20 cellular contexts compared by ENCODE assay signal in the genomic region with DNA sequence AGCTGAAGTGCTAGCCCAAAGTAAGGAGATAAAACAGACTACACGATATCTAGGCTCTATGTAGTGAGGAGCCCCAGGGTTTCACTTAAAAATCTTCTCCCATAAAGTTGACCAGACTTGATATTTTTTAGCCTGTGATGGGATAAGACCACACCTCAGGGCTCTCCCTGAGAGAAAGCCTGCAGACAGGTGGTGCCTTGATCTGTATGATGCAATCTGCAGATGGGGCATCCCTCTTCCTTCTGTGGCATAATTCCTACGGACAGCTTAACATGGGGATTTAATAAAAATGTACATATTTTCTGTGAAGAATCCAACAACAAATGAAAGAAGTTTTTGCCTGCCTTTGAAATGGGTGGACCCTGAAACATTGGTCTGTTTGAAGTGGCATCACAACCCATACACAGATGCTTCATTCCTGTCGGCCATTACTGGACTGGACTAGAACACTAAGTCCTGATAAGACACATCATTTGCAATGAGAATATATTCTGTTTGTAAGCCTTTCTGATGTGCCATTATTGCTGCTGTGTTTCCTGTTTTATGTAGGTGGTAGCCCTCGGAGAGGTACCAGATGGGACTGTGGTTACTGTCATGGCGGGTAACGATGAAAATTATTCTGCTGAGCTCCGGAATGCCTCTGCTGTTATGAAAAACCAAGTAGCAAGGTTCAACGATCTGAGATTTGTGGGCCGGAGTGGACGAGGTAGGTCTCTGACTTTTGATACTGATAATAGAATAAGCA. TPM values are rescaled to one million over a fixed set of nuclear protein-coding genes. Genes with fewer than 3 reads are reported as not detected.
A peak's percentile ranks its signal among the peaks of the same experiment; 100 is the strongest.
DNase-seq lines count a peak whose midpoint lies in the region; ATAC-seq and TF ChIP-seq lines count a peak whose summit lies in the region.
"Had no signal": no experiment of that assay in that cellular context is flagged by ENCODE, and none has a peak within 500 bp of the region (broad histone marks: within the 10 kb centered on the region; RNA-seq: fewer than 3 reads in every experiment).

No MANE protein-coding gene starts in this region.

- TF ChIP-seq CTCF in osteoblast (IDR thresholded peaks at IDR 0.05; ENCODE audit: extremely low read depth, low read depth, low read length): no peak

- H3K9me3 Mint-ChIP-seq in activated CD4-positive, alpha-beta T cell treated with anti-CD3 and anti-CD28 coated beads for 36 hours (ENCODE audit: low read depth): no peaks in the 10 kb centered on the region
- H3K9me3 Mint-ChIP-seq in activated T-helper 2 cell treated with anti-CD3 and anti-CD28 coated beads, Interferon-gamma antibody, Interleukin-2, Interleukin-4, amounts not matched to agents 10 μg/mL and 5 μg/mL and 100 μg/mL, durations not matched to agents 14 hours and 24 hours and 36 hours: no peaks in the 10 kb centered on the region
- H3K9me3 Mint-ChIP-seq in naive thymus-derived CD8-positive, alpha-beta T cell: no peaks in the 10 kb centered on the region
- H3K9me3 Mint-ChIP-seq: H9 had no signal

- ATAC-seq in activated CD4-positive, alpha-beta T cell treated with anti-CD3 and anti-CD28 coated beads for 36 hours: no peak
- peak; percentile 58 to 65 for ATAC-seq in naive thymus-derived CD8-positive, alpha-beta T cell
- ATAC-seq: upper lobe of right lung had no signal

- peaks cover 66% of the 10 kb centered on the region for H3K4me1 Mint-ChIP-seq in activated CD4-positive, alpha-beta T cell treated with anti-CD3 and anti-CD28 coated beads for 36 hours
- H3K4me1 Mint-ChIP-seq in activated T-helper 2 cell treated with anti-CD3 and anti-CD28 coated beads, Interferon-gamma antibody, Interleukin-2, Interleukin-4, amounts not matched to agents 10 μg/mL and 5 μg/mL and 100 μg/mL, durations not matched to agents 14 hours and 24 hours and 36 hours (ENCODE audit: low read depth): peaks cover 72% of the 10 kb centered on the region
- peaks cover 18 to 69% (median 60%) of the 10 kb centered on the region in 4 donors for H3K4me1 Mint-ChIP-seq in naive thymus-derived CD8-positive, alpha-beta T cell

- H3K9me3 ChIP-seq in KOPT-K1 (ENCODE audit: insufficient read depth, low read length, poor library complexity, severe bottlenecking) (no peaks in the 10 kb centered on the region), osteoblast (ENCODE audit: low read depth, low read length) (no peaks in the 10 kb centered on the region)
- H3K9me3 ChIP-seq: ascending aorta, neutrophil, right atrium auricular region, upper lobe of right lung had no signal

- DNase-seq in activated CD4-positive, alpha-beta T cell treated with anti-CD3 and anti-CD28 coated beads for 36 hours: no peak
- no peak for DNase-seq in activated CD4-positive, alpha-beta T cell treated with anti-CD3 and anti-CD28 coated beads, Interleukin-2, amount 50 U/mL, for 48 hours
- DNase-seq in activated T-helper 2 cell treated with anti-CD3 and anti-CD28 coated beads, Interferon-gamma antibody, Interleukin-2, Interleukin-4, amounts not matched to agents 10 μg/mL and 5 μg/mL and 100 μg/mL, durations not matched to agents 14 hours and 24 hours and 36 hours (ENCODE audit: low spot score): no peak
- peak in 2 of 10 donors; percentile 11 to 13 for DNase-seq in naive thymus-derived CD8-positive, alpha-beta T cell
- DNase-seq in HuH-7 (ENCODE audit: low spot score) (no peak), LoVo (ENCODE audit: low spot score) (no peak), osteoblast (ENCODE audit: insufficient read length, low spot score, missing footprints) (no peak)
- DNase-seq: activated CD4-positive, alpha-beta T cell treated with anti-CD3 and anti-CD28 coated beads for 1 hour; H9; hypothalamus; midbrain; NCI-H1417 treated with DMSO at 0.1 percent for 48 hours; SHP77 treated with DMSO at 0.1 percent for 48 hours; T1000; upper lobe of right lung had no signal

- H3K36me3 Mint-ChIP-seq in activated CD4-positive, alpha-beta T cell treated with anti-CD3 and anti-CD28 coated beads for 36 hours (ENCODE audit: low read depth): peaks cover 35% of the 10 kb centered on the region
- peaks cover 75% of the 10 kb centered on the region for H3K36me3 Mint-ChIP-seq in activated T-helper 2 cell treated with anti-CD3 and anti-CD28 coated beads, Interferon-gamma antibody, Interleukin-2, Interleukin-4, amounts not matched to agents 10 μg/mL and 5 μg/mL and 100 μg/mL, durations not matched to agents 14 hours and 24 hours and 36 hours (ENCODE audit: low read depth)
- peaks cover 0 to 10% (median 0%) of the 10 kb centered on the region in 3 donors for H3K36me3 Mint-ChIP-seq in naive thymus-derived CD8-positive, alpha-beta T cell

- H3K36me3 ChIP-seq in KOPT-K1 (ENCODE audit: insufficient read depth, low read length) (no peaks in the 10 kb centered on the region), osteoblast (ENCODE audit: insufficient read depth, low read length) (peaks cover 22% of the 10 kb centered on the region)
- H3K36me3 ChIP-seq: ascending aorta, neutrophil, right atrium auricular region, upper lobe of right lung had no signal

- H2AFZ ChIP-seq in osteoblast (ENCODE audit: low read length): no peak overlapping the region

- H3K27me3 Mint-ChIP-seq in activated CD4-positive, alpha-beta T cell treated with anti-CD3 and anti-CD28 coated beads for 36 hours: no peaks in the 10 kb centered on the region
- no peaks in the 10 kb centered on the region for H3K27me3 Mint-ChIP-seq in activated T-helper 2 cell treated with anti-CD3 and anti-CD28 coated beads, Interferon-gamma antibody, Interleukin-2, Interleukin-4, amounts not matched to agents 10 μg/mL and 5 μg/mL and 100 μg/mL, durations not matched to agents 14 hours and 24 hours and 36 hours (ENCODE audit: low read depth)
- H3K27me3 Mint-ChIP-seq in naive thymus-derived CD8-positive, alpha-beta T cell: no peaks in the 10 kb centered on the region

- POLR2A ChIA-PET in activated CD4-positive, alpha-beta T cell treated with anti-CD3 and anti-CD28 coated beads for 36 hours (lab: Charles Lee): no interaction called here
- POLR2A ChIA-PET in naive thymus-derived CD8-positive, alpha-beta T cell (lab: Charles Lee): no interaction called here

- CTCF ChIA-PET in activated CD4-positive, alpha-beta T cell treated with anti-CD3 and anti-CD28 coated beads for 36 hours (lab: Charles Lee): interaction anchor here (0.6 to 1.8 kb wide), 2 partner anchors 220 to 304 kb away, joined by 3 read pairs; no protein-coding TSS in a partner anchor

- H3K4me3 ChIP-seq in osteoblast (ENCODE audit: insufficient read depth, low read length): no peak overlapping the region
- H3K4me3 ChIP-seq: ascending aorta, right atrium auricular region, upper lobe of right lung had no signal

- H3K27ac Mint-ChIP-seq in activated CD4-positive, alpha-beta T cell treated with anti-CD3 and anti-CD28 coated beads for 36 hours: peak overlapping the region; percentile 61
- peak overlapping the region; percentile 78 for H3K27ac Mint-ChIP-seq in activated T-helper 2 cell treated with anti-CD3 and anti-CD28 coated beads, Interferon-gamma antibody, Interleukin-2, Interleukin-4, amounts not matched to agents 10 μg/mL and 5 μg/mL and 100 μg/mL, durations not matched to agents 14 hours and 24 hours and 36 hours
- H3K27ac Mint-ChIP-seq in naive thymus-derived CD8-positive, alpha-beta T cell: peak overlapping the region in 9 of 10 donors; percentile 7 to 76 (median 42)
- H3K27ac Mint-ChIP-seq: H9 had no signal

- H3K27me3 ChIP-seq in osteoblast (ENCODE audit: insufficient read depth, low read length): no peaks in the 10 kb centered on the region
- H3K27me3 ChIP-seq: ascending aorta, neutrophil, right atrium auricular region, upper lobe of right lung had no signal

- H4K20me1 ChIP-seq in osteoblast (ENCODE audit: insufficient read depth, low read length): no peaks in the 10 kb centered on the region

- intact Hi-C loops in activated CD4-positive, alpha-beta T cell treated with anti-CD3 and anti-CD28 coated beads for 36 hours (cut with DNase I, micrococcal nuclease): loop anchor here in 1 of 2 experiments (5.0 kb wide), 1 partner anchor 401 kb away; no protein-coding TSS in a partner anchor
- intact Hi-C loops in activated T-helper 2 cell treated with anti-CD3 and anti-CD28 coated beads, Interferon-gamma antibody, Interleukin-2, Interleukin-4, amounts not matched to agents 10 μg/mL and 5 μg/mL and 100 μg/mL, durations not matched to agents 14 hours and 24 hours and 36 hours (cut with micrococcal nuclease): loop anchor here (2.0 kb wide), 1 partner anchor 17 kb away; no protein-coding TSS in a partner anchor

- H3K4me2 ChIP-seq in osteoblast (ENCODE audit: insufficient read depth, low read length): no peak overlapping the region

- H3K4me3 Mint-ChIP-seq in activated CD4-positive, alpha-beta T cell treated with anti-CD3 and anti-CD28 coated beads for 36 hours: peak overlapping the region; percentile 59
- peak overlapping the region; percentile 76 for H3K4me3 Mint-ChIP-seq in activated T-helper 2 cell treated with anti-CD3 and anti-CD28 coated beads, Interferon-gamma antibody, Interleukin-2, Interleukin-4, amounts not matched to agents 10 μg/mL and 5 μg/mL and 100 μg/mL, durations not matched to agents 14 hours and 24 hours and 36 hours (ENCODE audit: low read depth)
- H3K4me3 Mint-ChIP-seq in naive thymus-derived CD8-positive, alpha-beta T cell: peak overlapping the region in 9 of 10 donors; percentile 17 to 63 (median 51)
- H3K4me3 Mint-ChIP-seq: H9 had no signal

- peaks cover 58% of the 10 kb centered on the region for H3K4me1 ChIP-seq in osteoblast (ENCODE audit: insufficient read depth, low read length)
- H3K4me1 ChIP-seq: ascending aorta had no signal

- H3K27ac ChIP-seq in KOPT-K1 (ENCODE audit: low read depth, low read length, poor library complexity, severe bottlenecking): peak overlapping the region; percentile 98
- H3K27ac ChIP-seq in osteoblast (ENCODE audit: low read depth, low read length): no peak overlapping the region
- H3K27ac ChIP-seq: ascending aorta, C4-2B, neutrophil, right atrium auricular region, upper lobe of right lung had no signal

- peaks cover 69% of the 10 kb centered on the region for H3K79me2 ChIP-seq in osteoblast (ENCODE audit: insufficient read depth, low read length)

RNA-seq across cellular contexts. Expression of gene SUPT3H, which starts 53.8 kb away (rescaled TPM):
- total RNA-seq in activated CD4-positive, alpha-beta T cell treated with anti-CD3 and anti-CD28 coated beads for 36 hours: 10 to 100 TPM; 15.5 TPM
- 14.8 and 19.4 TPM in 2 replicates for total RNA-seq in activated T-helper 2 cell treated with anti-CD3 and anti-CD28 coated beads, Interferon-gamma antibody, Interleukin-2, Interleukin-4, amounts not matched to agents 10 μg/mL and 5 μg/mL and 100 μg/mL, durations not matched to agents 14 hours and 24 hours and 36 hours
- 10 to 100 TPM; 19.4 to 20.6 TPM for total RNA-seq in naive thymus-derived CD8-positive, alpha-beta T cell
- 10 to 100 TPM; 16.9 to 20.8 (median 20.0) TPM for polyA plus RNA-seq in naive thymus-derived CD8-positive, alpha-beta T cell
- total RNA-seq in osteoblast: 4.7 TPM in 2 replicates
- total RNA-seq: ascending aorta had no signal
